ENCODE assay signal across 26 cellular contexts in the genomic region with DNA sequence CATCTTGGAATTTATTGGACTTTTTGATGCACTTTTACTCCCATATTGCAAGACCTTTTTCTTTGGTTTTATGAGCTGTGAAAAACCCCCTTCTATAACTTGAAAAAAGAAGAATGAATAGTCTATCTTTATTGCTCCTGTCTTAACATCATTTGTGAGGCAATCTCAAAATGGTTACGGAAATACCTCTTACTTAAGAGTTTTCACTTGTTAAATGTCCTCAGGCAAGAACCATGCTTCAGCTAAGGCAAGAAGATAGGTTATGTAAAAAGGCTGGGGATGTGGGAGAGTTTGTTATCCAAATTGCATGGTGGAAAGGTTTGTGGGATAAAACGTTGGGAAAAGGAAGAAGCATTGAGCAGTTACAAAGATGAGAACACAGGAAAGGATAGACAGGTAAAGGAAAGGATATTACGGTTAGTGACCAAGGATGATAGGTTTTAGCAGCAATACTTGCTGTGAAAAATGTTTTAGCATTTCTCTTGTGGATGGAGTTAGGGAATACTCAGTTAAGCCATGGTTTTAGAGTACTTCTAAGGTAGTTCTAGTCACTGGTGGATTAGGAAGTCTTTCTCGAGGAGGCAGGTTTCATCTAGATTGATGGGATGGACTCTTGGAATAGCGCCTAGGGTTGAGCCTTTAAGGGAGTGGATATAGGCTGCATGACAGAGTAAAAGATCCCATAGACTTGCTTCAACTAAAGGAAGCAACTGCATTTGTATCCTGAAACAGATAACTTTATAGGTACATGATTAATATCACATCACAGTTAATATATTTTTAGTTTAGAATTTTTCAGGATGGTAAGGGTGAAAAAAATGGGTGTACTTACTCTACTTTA. TPM values are rescaled to one million over a fixed set of nuclear protein-coding genes. Genes with fewer than 3 reads are reported as not detected.
DNase-seq lines count a peak whose midpoint lies in the region; ATAC-seq and TF ChIP-seq lines count a peak whose summit lies in the region.
"Had no signal": no experiment of that assay in that cellular context is flagged by ENCODE, and none has a peak within 500 bp of the region (broad histone marks: within the 10 kb centered on the region; RNA-seq: fewer than 3 reads in every experiment).

No MANE protein-coding gene starts in this region.

- H4K91ac ChIP-seq in mesenchymal stem cell (ENCODE audit: low read length), result no peak overlapping the region

- H3K23ac ChIP-seq in mesenchymal stem cell (ENCODE audit: low read length in 2 of 2), result no peak overlapping the region

- H3K9ac ChIP-seq in mesenchymal stem cell (ENCODE audit: low read length), result peak overlapping the region; percentile 9

- H3K27ac ChIP-seq in CD4-positive, CD25-positive, alpha-beta regulatory T cell (ENCODE audit: insufficient read depth, low read length, poor library complexity, severe bottlenecking), result no peak overlapping the region
- H3K27ac ChIP-seq in CD8-positive, alpha-beta T cell (ENCODE audit: low read depth, low read length), result no peak overlapping the region
- H3K27ac ChIP-seq in mesenchymal stem cell (ENCODE audit: low read length, poor library complexity, severe bottlenecking), result peak overlapping the region; percentile 20
- H3K27ac ChIP-seq: C4-2B, left ventricle myocardium inferior, psoas muscle, tibial artery had no signal

- H3K36me3 Mint-ChIP-seq in CD4-positive, CD25-positive, alpha-beta regulatory T cell, result peaks cover 44% of the 10 kb centered on the region
- peaks cover 73% of the 10 kb centered on the region for H3K36me3 Mint-ChIP-seq in CD8-positive, alpha-beta T cell
- peaks cover 99% of the 10 kb centered on the region for H3K36me3 Mint-ChIP-seq in activated T-helper 17 cell treated with anti-CD3 and anti-CD28 coated beads, Interleukin-2, amount 50 U/mL, for 72 hours (ENCODE audit: low read depth)

- H3K9me3 ChIP-seq in CD4-positive, CD25-positive, alpha-beta regulatory T cell (ENCODE audit: control insufficient read depth in 2 of 2, low read length in 2 of 2), result no peaks in the 10 kb centered on the region
- no peaks in the 10 kb centered on the region for H3K9me3 ChIP-seq in CD8-positive, alpha-beta T cell (ENCODE audit: low read length)
- H3K9me3 ChIP-seq in mesenchymal stem cell (ENCODE audit: control insufficient read depth, low read length), result no peaks in the 10 kb centered on the region
- H3K9me3 ChIP-seq: left ventricle myocardium inferior, psoas muscle, tibial artery had no signal

- 96% methylated on average over 4 of the region's 5 CpGs for WGBS in mesenchymal stem cell

- H3K27me3 Mint-ChIP-seq in CD4-positive, CD25-positive, alpha-beta regulatory T cell, result no peaks in the 10 kb centered on the region
- H3K27me3 Mint-ChIP-seq in CD8-positive, alpha-beta T cell (ENCODE audit: low read depth), result no peaks in the 10 kb centered on the region
- H3K27me3 Mint-ChIP-seq in activated T-helper 17 cell treated with anti-CD3 and anti-CD28 coated beads, Interleukin-2, amount 50 U/mL, for 72 hours, result no peaks in the 10 kb centered on the region
- H3K27me3 Mint-ChIP-seq: T-helper 17 cell had no signal

- intact Hi-C loops in CD8-positive, alpha-beta T cell (cut with DNase I, micrococcal nuclease), result no loop called here

- no peak overlapping the region for H3K14ac ChIP-seq in mesenchymal stem cell (ENCODE audit: low read length in 2 of 2)

- no peak overlapping the region for H4K8ac ChIP-seq in mesenchymal stem cell (ENCODE audit: low read length)

- peak overlapping the region in 2 of 3 donors; percentile 29 to 90 for H3K27ac Mint-ChIP-seq in CD4-positive, CD25-positive, alpha-beta regulatory T cell
- peak overlapping the region; percentile 30 for H3K27ac Mint-ChIP-seq in CD8-positive, alpha-beta T cell
- H3K27ac Mint-ChIP-seq in activated T-helper 17 cell treated with anti-CD3 and anti-CD28 coated beads, Interleukin-2, amount 50 U/mL, for 72 hours, result peak overlapping the region; percentile 56

- H3K27me3 ChIP-seq in CD4-positive, CD25-positive, alpha-beta regulatory T cell (ENCODE audit: control insufficient read depth, insufficient read depth, low read length), result no peaks in the 10 kb centered on the region
- no peaks in the 10 kb centered on the region for H3K27me3 ChIP-seq in CD8-positive, alpha-beta T cell (ENCODE audit: insufficient read depth, low read length)
- no peaks in the 10 kb centered on the region for H3K27me3 ChIP-seq in mesenchymal stem cell (ENCODE audit: control insufficient read depth in 1 of 2, insufficient read depth in 1 of 2, low read length in 2 of 2)
- H3K27me3 ChIP-seq: tibial artery had no signal

- H3K18ac ChIP-seq in mesenchymal stem cell (ENCODE audit: low read depth in 1 of 2, low read length in 2 of 2), result no peak overlapping the region

- H3K79me1 ChIP-seq in mesenchymal stem cell (replicated peaks; ENCODE audit: low read length, poor library complexity, severe bottlenecking), result peaks cover 16% of the 10 kb centered on the region

- H3K4ac ChIP-seq in mesenchymal stem cell (ENCODE audit: low read depth in 1 of 2, low read length in 2 of 2), result no peak overlapping the region

- no peak overlapping the region for H2BK5ac ChIP-seq in mesenchymal stem cell (ENCODE audit: low read depth, low read length, poor library complexity, severe bottlenecking)

- DNase-seq in CD4-positive, CD25-positive, alpha-beta regulatory T cell, result no peak
- no peak for DNase-seq in CD8-positive, alpha-beta T cell
- DNase-seq in mesenchymal stem cell (no peak), GM13977 (ENCODE audit: low spot score) (no peak), AG20443 (ENCODE audit: low spot score) (no peak), GM03348 (ENCODE audit: low spot score) (no peak)
- DNase-seq: activated CD4-positive, CD25-positive, alpha-beta regulatory T cell; caudate nucleus; DND-41; glutamatergic neuron; islet precursor cell; Kasumi-1; left ventricle myocardium inferior; NCI-H1436; NCI-H2081 treated with DMSO at 0.1 percent for 48 hours; NCI-H345; NCI-H69; nucleus accumbens; psoas muscle; stimulated activated CD4-positive, alpha-beta T cell treated with anti-CD3 and anti-CD28 coated beads, Interleukin-4, amount 100 ng/mL, for 24 hours; T-helper 17 cell; tibial artery had no signal

- H2BK15ac ChIP-seq in mesenchymal stem cell (ENCODE audit: low read depth, poor library complexity, severe bottlenecking), result no peak overlapping the region

- ATAC-seq in CD4-positive, CD25-positive, alpha-beta regulatory T cell (ENCODE audit: low read depth in 2 of 2), result no peak
- no peak for ATAC-seq in CD8-positive, alpha-beta T cell
- ATAC-seq in activated T-helper 17 cell treated with anti-CD3 and anti-CD28 coated beads, Interleukin-2, amount 50 U/mL, for 72 hours (replicated peaks), result no peak
- ATAC-seq: psoas muscle, Right ventricle myocardium inferior, SK-N-SH treated with all-trans-retinoic acid at 6 μM for 48 hours, T-helper 17 cell had no signal

- H3K4me2 ChIP-seq in mesenchymal stem cell (ENCODE audit: low read length, poor library complexity, severe bottlenecking), result no peak overlapping the region

- H3K4me1 Mint-ChIP-seq in CD4-positive, CD25-positive, alpha-beta regulatory T cell, result peaks cover 9 to 21% (median 20%) of the 10 kb centered on the region in 4 donors
- peaks cover 6% of the 10 kb centered on the region for H3K4me1 Mint-ChIP-seq in CD8-positive, alpha-beta T cell (ENCODE audit: low read depth)
- peaks cover 19% of the 10 kb centered on the region for H3K4me1 Mint-ChIP-seq in activated T-helper 17 cell treated with anti-CD3 and anti-CD28 coated beads, Interleukin-2, amount 50 U/mL, for 72 hours

- CTCF ChIA-PET in CD8-positive, alpha-beta T cell (lab: Charles Lee), result no interaction called here

- no peak overlapping the region for H3K4me3 Mint-ChIP-seq in CD4-positive, CD25-positive, alpha-beta regulatory T cell
- no peak overlapping the region for H3K4me3 Mint-ChIP-seq in CD8-positive, alpha-beta T cell
- no peak overlapping the region for H3K4me3 Mint-ChIP-seq in activated T-helper 17 cell treated with anti-CD3 and anti-CD28 coated beads, Interleukin-2, amount 50 U/mL, for 72 hours
- H3K4me3 Mint-ChIP-seq: T-helper 17 cell had no signal

- H2BK120ac ChIP-seq in mesenchymal stem cell (ENCODE audit: low read depth, low read length), result no peak overlapping the region

- peaks cover 87% of the 10 kb centered on the region for H3K36me3 ChIP-seq in CD4-positive, CD25-positive, alpha-beta regulatory T cell (ENCODE audit: control insufficient read depth, insufficient read depth, low read length)
- H3K36me3 ChIP-seq in CD8-positive, alpha-beta T cell (ENCODE audit: insufficient read depth, low read length), result peaks cover 40% of the 10 kb centered on the region
- H3K36me3 ChIP-seq in mesenchymal stem cell (ENCODE audit: control insufficient read depth in 1 of 2, insufficient read depth in 2 of 2, low read depth in 1 of 2, low read length in 2 of 2), result peaks cover 22 to 100% of the 10 kb centered on the region in 2 experiments

- H3K9me3 Mint-ChIP-seq in CD4-positive, CD25-positive, alpha-beta regulatory T cell, result peaks cover 0 to 2% (median 0%) of the 10 kb centered on the region in 7 donors
- H3K9me3 Mint-ChIP-seq in CD8-positive, alpha-beta T cell, result no peaks in the 10 kb centered on the region
- H3K9me3 Mint-ChIP-seq in activated T-helper 17 cell treated with anti-CD3 and anti-CD28 coated beads, Interleukin-2, amount 50 U/mL, for 72 hours, result no peaks in the 10 kb centered on the region

- no peak overlapping the region for H3K4me3 ChIP-seq in CD4-positive, CD25-positive, alpha-beta regulatory T cell (ENCODE audit: low read depth, low read length)
- no peak overlapping the region for H3K4me3 ChIP-seq in CD8-positive, alpha-beta T cell (ENCODE audit: low read depth, low read length)
- H3K4me3 ChIP-seq in mesenchymal stem cell (ENCODE audit: insufficient read depth in 1 of 2, low read depth in 1 of 2, low read length in 2 of 2), result no peak overlapping the region
- H3K4me3 ChIP-seq: left ventricle myocardium inferior, psoas muscle, tibial artery had no signal

- H3K4me1 ChIP-seq in CD4-positive, CD25-positive, alpha-beta regulatory T cell (ENCODE audit: control insufficient read depth, insufficient read depth, low read length, poor library complexity, severe bottlenecking), result no peaks in the 10 kb centered on the region
- no peaks in the 10 kb centered on the region for H3K4me1 ChIP-seq in CD8-positive, alpha-beta T cell (ENCODE audit: insufficient read depth, low read length)
- peaks cover 4% of the 10 kb centered on the region for H3K4me1 ChIP-seq in mesenchymal stem cell (ENCODE audit: control insufficient read depth, insufficient read depth, low read depth, low read length)
- H3K4me1 ChIP-seq: tibial artery had no signal

- TF ChIP-seq CTCF in CD8-positive, alpha-beta T cell (IDR thresholded peaks at IDR 0.05), result no peak
- TF ChIP-seq CTCF in GM13977 (IDR thresholded peaks at IDR 0.05; ENCODE audit: extremely low read depth, insufficient read depth, missing control alignments), result no peak

- H2BK12ac ChIP-seq in mesenchymal stem cell (ENCODE audit: low read length in 2 of 2), result no peak overlapping the region

- H2AK5ac ChIP-seq in mesenchymal stem cell (ENCODE audit: low read length, severe bottlenecking), result no peak overlapping the region

- in situ Hi-C loops in GM13977 (cut with MboI; ENCODE audit: low pct_unique_long_range_greater_than_20kb, low sequenced_read_pairs, unreplicated experiment), result no loop called here

- POLR2A ChIA-PET in CD8-positive, alpha-beta T cell (lab: Charles Lee), result no interaction called here

- H2AFZ ChIP-seq in mesenchymal stem cell (ENCODE audit: low read depth, low read length), result no peak overlapping the region

RNA-seq across cellular contexts. Expression of gene MDM2, which starts 30.3 kb away (rescaled TPM):
- 101 TPM for total RNA-seq in CD4-positive, CD25-positive, alpha-beta regulatory T cell
- polyA plus RNA-seq in CD4-positive, CD25-positive, alpha-beta regulatory T cell, result 10 to 100 TPM; 21.8 to 26.4 (median 23.3) TPM
- 10 to 100 TPM; 95.1 to 98.0 TPM for total RNA-seq in CD8-positive, alpha-beta T cell
- 100 to 1,000 TPM; 339 to 432 TPM for total RNA-seq in activated T-helper 17 cell treated with anti-CD3 and anti-CD28 coated beads, Interleukin-2, amount 50 U/mL, for 72 hours
- polyA plus RNA-seq in mesenchymal stem cell (2013, experiment 1 of 2), result 95.3 TPM
- 102 TPM for polyA plus RNA-seq in mesenchymal stem cell (2013, experiment 2 of 2)
